30 cellular contexts compared by ENCODE assay signal in the genomic region with DNA sequence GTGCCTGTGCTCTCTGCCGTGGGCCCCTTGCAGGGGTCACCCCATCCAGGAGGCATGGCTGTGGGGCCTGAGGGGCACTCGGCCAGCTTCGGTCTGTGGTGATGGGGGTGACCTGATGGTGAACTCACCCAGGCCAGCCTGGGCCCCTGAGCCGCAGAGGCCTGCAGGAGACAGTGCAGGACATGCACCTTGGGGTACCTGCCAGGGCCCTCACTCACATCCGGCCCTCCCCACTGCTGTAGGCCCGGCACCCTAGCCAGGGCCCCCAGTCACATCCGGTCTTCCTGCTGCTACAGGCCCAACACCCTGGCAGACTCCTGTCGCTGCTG. TPM values are rescaled to one million over a fixed set of nuclear protein-coding genes. Genes with fewer than 3 reads are reported as not detected.
"Had no signal": no experiment of that assay in that cellular context is flagged by ENCODE, and none has a peak within 500 bp of the region (broad histone marks: within the 10 kb centered on the region; RNA-seq: fewer than 3 reads in every experiment).

No MANE protein-coding gene starts in this region.

- H3K4me3 Mint-ChIP-seq: endodermal cell; immature natural killer cell; memory B cell; naive B cell; natural killer cell treated with Interleukin-12 subunit alpha and Interleukin-12 subunit beta and Interleukin-15 and Interleukin-18, amount 100 ng/mL, for 72 hours; neural crest cell; stimulated activated naive B cell treated with anti-CD40 and anti-IgM and Interleukin-4, amounts not matched to agents 10 μg/mL and 1 μg/mL and 100 μg/mL, for 72 hours; stimulated activated naive CD8-positive, alpha-beta T cell treated with anti-CD3 and anti-CD28 coated beads, Interleukin-15, Interleukin-2, amounts not matched to agents 100 ng/mL and 50 ng/mL, for 24 hours had no signal

- FAIRE-seq: colon, small intestine had no signal

- H3K4me1 Mint-ChIP-seq: endodermal cell, immature natural killer cell, neural crest cell had no signal

- H3K27ac Mint-ChIP-seq: endodermal cell; immature natural killer cell; memory B cell; natural killer cell treated with Interleukin-12 subunit alpha and Interleukin-12 subunit beta and Interleukin-15 and Interleukin-18, amount 100 ng/mL, for 72 hours; progenitor cell of endocrine pancreas; stimulated activated naive B cell treated with anti-CD40 and anti-IgM and Interleukin-4, amounts not matched to agents 10 μg/mL and 1 μg/mL and 100 μg/mL, for 72 hours; stimulated activated naive CD8-positive, alpha-beta T cell treated with anti-CD3 and anti-CD28 coated beads, Interleukin-15, Interleukin-2, amounts not matched to agents 100 ng/mL and 50 ng/mL, for 24 hours had no signal

- H3K9me3 Mint-ChIP-seq: endodermal cell; immature natural killer cell; memory B cell; naive B cell; natural killer cell treated with Interleukin-12 subunit alpha and Interleukin-12 subunit beta and Interleukin-15 and Interleukin-18, amount 100 ng/mL, for 72 hours; neural crest cell; stimulated activated naive B cell treated with anti-CD40 and anti-IgM and Interleukin-4, amounts not matched to agents 10 μg/mL and 1 μg/mL and 100 μg/mL, for 72 hours; stimulated activated naive CD8-positive, alpha-beta T cell treated with anti-CD3 and anti-CD28 coated beads, Interleukin-15, Interleukin-2, amounts not matched to agents 100 ng/mL and 50 ng/mL, for 24 hours had no signal

- H3K9me3 ChIP-seq: gastroesophageal sphincter, mucosa of descending colon, thoracic aorta, tibial nerve had no signal

- H3K4me3 ChIP-seq: dorsolateral prefrontal cortex, gastroesophageal sphincter, lung, mucosa of descending colon, right lobe of liver, thoracic aorta, tibial nerve had no signal

- DNase-seq: cerebellar nuclear complex; dorsolateral prefrontal cortex; effector CD4-positive, alpha-beta T cell; foreskin fibroblast; hypothalamus; immature natural killer cell; islet precursor cell; left ventricle myocardium superior; mucosa of descending colon; naive B cell; small intestine; stimulated activated CD4-positive, alpha-beta T cell treated with anti-CD3 and anti-CD28 coated beads, Interleukin-15, amount 100 ng/mL, for 24 hours; stimulated activated CD4-positive, alpha-beta T cell treated with anti-CD3 and anti-CD28 coated beads, Interleukin-2, amount 100 ng/mL, for 48 hours; stimulated activated naive B cell treated with anti-CD40 and anti-IgM and Interleukin-4, amounts not matched to agents 10 μg/mL and 1 μg/mL and 100 μg/mL, for 72 hours had no signal

- H3K4me1 ChIP-seq: gastroesophageal sphincter, parathyroid adenoma, right lobe of liver, tibial nerve had no signal

- H3K36me3 ChIP-seq: gastroesophageal sphincter, right lobe of liver, thoracic aorta, tibial nerve had no signal

- H2AFZ ChIP-seq: parathyroid adenoma had no signal

- H3K36me3 Mint-ChIP-seq: immature natural killer cell; memory B cell; natural killer cell treated with Interleukin-12 subunit alpha and Interleukin-12 subunit beta and Interleukin-15 and Interleukin-18, amount 100 ng/mL, for 72 hours; stimulated activated naive B cell treated with anti-CD40 and anti-IgM and Interleukin-4, amounts not matched to agents 10 μg/mL and 1 μg/mL and 100 μg/mL, for 72 hours had no signal

- ATAC-seq: esophagus mucosa; gastroesophageal sphincter; left ventricle myocardium superior; mucosa of descending colon; natural killer cell treated with Interleukin-12 subunit alpha and Interleukin-12 subunit beta and Interleukin-15 and Interleukin-18, amount 100 ng/mL, for 72 hours; stimulated activated naive B cell treated with anti-CD40 and anti-IgM and Interleukin-4, amounts not matched to agents 10 μg/mL and 1 μg/mL and 100 μg/mL, for 72 hours had no signal

- H3K79me2 ChIP-seq: parathyroid adenoma had no signal

- H3K27me3 ChIP-seq: right lobe of liver had no signal

- H3K9ac ChIP-seq: parathyroid adenoma had no signal

- H3K27ac ChIP-seq: dorsolateral prefrontal cortex, epithelial cell of prostate, gastroesophageal sphincter, parathyroid adenoma, right lobe of liver, thoracic aorta, tibial nerve had no signal

RNA-seq across cellular contexts. Expression of gene CFAP99, which starts 7.3 kb away (rescaled TPM):
- total RNA-seq: endodermal cell; gastroesophageal sphincter; left ventricle myocardium superior; natural killer cell treated with Interleukin-12 subunit alpha and Interleukin-12 subunit beta and Interleukin-15 and Interleukin-18, amount 100 ng/mL, for 72 hours; neural crest cell; progenitor cell of endocrine pancreas; thoracic aorta; tibial nerve; urinary bladder had no signal
- polyA plus RNA-seq: immature natural killer cell had no signal
